Comparison of ENCODE assay signal across 1 cellular context in the genomic region with DNA sequence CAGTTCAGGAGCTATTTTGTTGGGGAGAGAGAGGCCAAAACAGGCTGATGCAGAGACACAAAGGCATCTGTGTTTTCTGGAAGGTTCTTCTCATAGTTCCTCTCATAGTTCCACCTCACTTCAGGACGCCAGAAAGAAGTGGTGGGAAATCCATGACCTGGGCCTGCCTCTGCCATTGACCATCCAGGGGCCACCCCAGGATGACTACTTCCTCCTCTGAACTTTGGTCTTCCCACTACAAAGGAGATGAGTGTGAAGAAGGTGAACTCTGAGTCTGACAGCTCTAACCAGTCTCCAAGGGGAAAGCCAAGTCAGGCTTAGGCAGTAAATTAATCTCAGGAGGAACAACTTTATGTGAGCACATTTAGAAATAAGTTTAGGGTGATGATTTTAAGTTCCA.
A peak's percentile ranks its signal among the peaks of the same experiment; 100 is the strongest.
TF ChIP-seq lines count a peak whose summit lies in the region.

No MANE protein-coding gene starts in this region.

TF ChIP-seq in HepG2, 621 proteins besides CTCF, POLR2A, EP300 and RAD21 (continued from another document and continues in another):
- TF ChIP-seq, protein P1, sequence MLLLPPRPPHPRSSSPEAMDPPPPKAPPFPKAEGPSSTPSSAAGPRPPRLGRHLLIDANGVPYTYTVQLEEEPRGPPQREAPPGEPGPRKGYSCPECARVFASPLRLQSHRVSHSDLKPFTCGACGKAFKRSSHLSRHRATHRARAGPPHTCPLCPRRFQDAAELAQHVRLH (CRISPR knock-in tag; IDR thresholded peaks at IDR 0.05; ENCODE audit: borderline replicate concordance, low read depth), result no peak
- TF ChIP-seq ETV5 (CRISPR knock-in tag; IDR thresholded peaks at IDR 0.05; ENCODE audit: borderline replicate concordance) (peak; percentile 70; the same call in 1 of the 2 replicates), HOXA9 (CRISPR knock-in tag; IDR thresholded peaks at IDR 0.05; ENCODE audit: borderline replicate concordance) (no peak), HNRNPK (IDR thresholded peaks at IDR 0.05; ENCODE audit: low read depth, low read length, poor library complexity, severe bottlenecking) (no peak), TCF7 (IDR thresholded peaks at IDR 0.05; ENCODE audit: low read depth) (peak; percentile 51; the same call in 1 of the 2 replicates), YY1 (IDR thresholded peaks at IDR 0.05; ENCODE audit: insufficient read depth, insufficient replicate concordance, low read depth, low read length) (no peak), ZNF839 (CRISPR knock-in tag; IDR thresholded peaks at IDR 0.05; ENCODE audit: borderline replicate concordance) (no peak), ZNF138 (CRISPR knock-in tag; IDR thresholded peaks at IDR 0.05; ENCODE audit: low read depth) (no peak), ZEB1 (IDR thresholded peaks at IDR 0.05; ENCODE audit: insufficient replicate concordance, low read depth) (no peak), ZNF264 (CRISPR knock-in tag; IDR thresholded peaks at IDR 0.05) (no peak), ZFP82 (CRISPR knock-in tag; IDR thresholded peaks at IDR 0.05; ENCODE audit: borderline replicate concordance) (no peak), ZNF496 (CRISPR knock-in tag; IDR thresholded peaks at IDR 0.05; ENCODE audit: insufficient replicate concordance) (no peak), FOXP1 (IDR thresholded peaks at IDR 0.05) (no peak), FOXP1 (CRISPR knock-in tag; IDR thresholded peaks at IDR 0.05) (no peak), IRF9 (CRISPR knock-in tag; IDR thresholded peaks at IDR 0.05; ENCODE audit: borderline replicate concordance) (no peak), ZNF780A (CRISPR knock-in tag; IDR thresholded peaks at IDR 0.05) (no peak), TBX2 (CRISPR knock-in tag; IDR thresholded peaks at IDR 0.05; ENCODE audit: borderline replicate concordance) (no peak), POGZ (CRISPR knock-in tag; IDR thresholded peaks at IDR 0.05) (0 out of 2 replicates have a peak, but pooled peaks have one; percentile 24), ZNF530 (CRISPR knock-in tag; IDR thresholded peaks at IDR 0.05; ENCODE audit: low read depth) (no peak), MED1 (CRISPR knock-in tag; IDR thresholded peaks at IDR 0.05) (no peak), ZNF740 (CRISPR knock-in tag; IDR thresholded peaks at IDR 0.05) (no peak), FLYWCH1 (CRISPR knock-in tag; IDR thresholded peaks at IDR 0.05) (no peak), MAFK (conservative IDR thresholded peaks at IDR 0.05 in 1 of 2, IDR thresholded peaks at IDR 0.05 in 1 of 2; ENCODE audit: low read length in 2 of 2) (no peak), FOXM1 (CRISPR knock-in tag; IDR thresholded peaks at IDR 0.05) (no peak), CBX5 (CRISPR knock-in tag; IDR thresholded peaks at IDR 0.05; ENCODE audit: borderline replicate concordance) (no peak), ERF (CRISPR knock-in tag; IDR thresholded peaks at IDR 0.05) (no peak), ZMYM4 (CRISPR knock-in tag; IDR thresholded peaks at IDR 0.05) (0 out of 2 replicates have a peak, but pooled peaks have one; percentile 18), CEBPB (IDR thresholded peaks at IDR 0.05; ENCODE audit: borderline replicate concordance, low read depth, low read length) (no peak), PRDM15 (CRISPR knock-in tag; IDR thresholded peaks at IDR 0.05) (peak; percentile 65; the same call in 1 of the 2 replicates), MYPOP (CRISPR knock-in tag; IDR thresholded peaks at IDR 0.05) (no peak), ATAD3A (CRISPR knock-in tag; IDR thresholded peaks at IDR 0.05) (no peak), ZNF333 (CRISPR knock-in tag; IDR thresholded peaks at IDR 0.05; ENCODE audit: borderline replicate concordance) (no peak), ZNF513 (CRISPR knock-in tag; conservative IDR thresholded peaks at IDR 0.05) (no peak), NR3C1 (CRISPR knock-in tag; IDR thresholded peaks at IDR 0.05) (no peak), ZNF792 (CRISPR knock-in tag; IDR thresholded peaks at IDR 0.05) (no peak), KLF9 (CRISPR knock-in tag; IDR thresholded peaks at IDR 0.05; ENCODE audit: low read depth) (no peak), DZIP1 (CRISPR knock-in tag; IDR thresholded peaks at IDR 0.05) (no peak), ZNF768 (CRISPR knock-in tag; IDR thresholded peaks at IDR 0.05) (no peak), HDAC1 (CRISPR knock-in tag; IDR thresholded peaks at IDR 0.05) (no peak), ZBTB7A (CRISPR knock-in tag; IDR thresholded peaks at IDR 0.05) (no peak), CC2D1A (CRISPR knock-in tag; IDR thresholded peaks at IDR 0.05) (no peak), KLF16 (CRISPR knock-in tag; IDR thresholded peaks at IDR 0.05) (no peak)
- TF ChIP-seq, protein P2, sequence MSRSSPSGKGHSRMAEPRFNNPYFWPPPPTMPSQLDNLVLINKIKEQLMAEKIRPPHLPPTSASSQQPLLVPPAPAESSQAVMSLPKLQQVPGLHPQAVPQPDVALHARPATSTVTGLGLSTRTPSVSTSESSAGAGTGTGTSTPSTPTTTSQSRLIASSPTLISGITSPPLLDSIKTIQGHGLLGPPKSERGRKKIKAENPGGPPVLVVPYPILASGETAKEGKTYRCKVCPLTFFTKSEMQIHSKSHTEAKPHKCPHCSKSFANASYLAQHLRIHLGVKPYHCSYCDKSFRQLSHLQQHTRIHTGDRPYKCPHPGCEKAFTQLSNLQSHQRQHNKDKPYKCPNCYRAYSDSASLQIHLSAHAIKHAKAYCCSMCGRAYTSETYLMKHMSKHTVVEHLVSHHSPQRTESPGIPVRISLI (CRISPR knock-in tag; IDR thresholded peaks at IDR 0.05; ENCODE audit: borderline replicate concordance), result no peak
- TF ChIP-seq, protein P3, sequence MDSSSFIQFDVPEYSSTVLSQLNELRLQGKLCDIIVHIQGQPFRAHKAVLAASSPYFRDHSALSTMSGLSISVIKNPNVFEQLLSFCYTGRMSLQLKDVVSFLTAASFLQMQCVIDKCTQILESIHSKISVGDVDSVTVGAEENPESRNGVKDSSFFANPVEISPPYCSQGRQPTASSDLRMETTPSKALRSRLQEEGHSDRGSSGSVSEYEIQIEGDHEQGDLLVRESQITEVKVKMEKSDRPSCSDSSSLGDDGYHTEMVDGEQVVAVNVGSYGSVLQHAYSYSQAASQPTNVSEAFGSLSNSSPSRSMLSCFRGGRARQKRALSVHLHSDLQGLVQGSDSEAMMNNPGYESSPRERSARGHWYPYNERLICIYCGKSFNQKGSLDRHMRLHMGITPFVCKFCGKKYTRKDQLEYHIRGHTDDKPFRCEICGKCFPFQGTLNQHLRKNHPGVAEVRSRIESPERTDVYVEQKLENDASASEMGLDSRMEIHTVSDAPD (CRISPR knock-in tag; IDR thresholded peaks at IDR 0.05), result no peak
- TF ChIP-seq, protein P4, sequence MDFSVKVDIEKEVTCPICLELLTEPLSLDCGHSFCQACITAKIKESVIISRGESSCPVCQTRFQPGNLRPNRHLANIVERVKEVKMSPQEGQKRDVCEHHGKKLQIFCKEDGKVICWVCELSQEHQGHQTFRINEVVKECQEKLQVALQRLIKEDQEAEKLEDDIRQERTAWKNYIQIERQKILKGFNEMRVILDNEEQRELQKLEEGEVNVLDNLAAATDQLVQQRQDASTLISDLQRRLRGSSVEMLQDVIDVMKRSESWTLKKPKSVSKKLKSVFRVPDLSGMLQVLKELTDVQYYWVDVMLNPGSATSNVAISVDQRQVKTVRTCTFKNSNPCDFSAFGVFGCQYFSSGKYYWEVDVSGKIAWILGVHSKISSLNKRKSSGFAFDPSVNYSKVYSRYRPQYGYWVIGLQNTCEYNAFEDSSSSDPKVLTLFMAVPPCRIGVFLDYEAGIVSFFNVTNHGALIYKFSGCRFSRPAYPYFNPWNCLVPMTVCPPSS (IDR thresholded peaks at IDR 0.05), result no peak
- TF ChIP-seq, protein P5, sequence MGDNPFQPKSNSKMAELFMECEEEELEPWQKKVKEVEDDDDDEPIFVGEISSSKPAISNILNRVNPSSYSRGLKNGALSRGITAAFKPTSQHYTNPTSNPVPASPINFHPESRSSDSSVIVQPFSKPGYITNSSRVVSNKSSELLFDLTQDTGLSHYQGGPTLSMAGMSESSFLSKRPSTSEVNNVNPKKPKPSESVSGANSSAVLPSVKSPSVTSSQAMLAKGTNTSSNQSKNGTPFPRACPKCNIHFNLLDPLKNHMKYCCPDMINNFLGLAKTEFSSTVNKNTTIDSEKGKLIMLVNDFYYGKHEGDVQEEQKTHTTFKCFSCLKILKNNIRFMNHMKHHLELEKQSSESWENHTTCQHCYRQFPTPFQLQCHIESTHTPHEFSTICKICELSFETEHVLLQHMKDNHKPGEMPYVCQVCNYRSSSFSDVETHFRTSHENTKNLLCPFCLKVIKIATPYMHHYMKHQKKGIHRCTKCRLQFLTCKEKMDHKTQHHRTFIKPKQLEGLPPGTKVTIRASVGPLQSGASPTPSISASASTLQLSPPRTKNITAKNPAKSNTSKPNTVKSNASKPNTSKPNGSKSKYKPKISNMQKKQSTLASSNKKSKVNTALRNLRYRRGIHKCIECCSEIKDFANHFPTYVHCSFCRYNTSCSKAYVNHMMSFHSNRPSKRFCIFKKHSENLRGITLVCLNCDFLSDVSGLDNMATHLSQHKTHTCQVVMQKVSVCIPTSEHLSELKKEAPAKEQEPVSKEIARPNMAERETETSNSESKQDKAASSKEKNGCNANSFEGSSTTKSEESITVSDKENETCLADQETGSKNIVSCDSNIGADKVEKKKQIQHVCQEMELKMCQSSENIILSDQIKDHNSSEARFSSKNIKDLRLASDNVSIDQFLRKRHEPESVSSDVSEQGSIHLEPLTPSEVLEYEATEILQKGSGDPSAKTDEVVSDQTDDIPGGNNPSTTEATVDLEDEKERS (CRISPR knock-in tag; IDR thresholded peaks at IDR 0.05), result no peak
